Comparison of ENCODE assay signal across 2 cellular contexts in genomic region chr10:95253007-95253406, GRCh38.
TF ChIP-seq lines count a peak whose summit lies in the region.

No MANE protein-coding gene starts in this region.

TF ChIP-seq in A549, 52 proteins besides CTCF, POLR2A, EP300 and RAD21:
- TF ChIP-seq CBX2 (IDR thresholded peaks at IDR 0.05; ENCODE audit: borderline replicate concordance, low read depth) (no peak), NPAS2 (CRISPR knock-in tag; IDR thresholded peaks at IDR 0.05; ENCODE audit: borderline replicate concordance) (no peak), MAFK (IDR thresholded peaks at IDR 0.05; ENCODE audit: partially characterized antibody) (peak; percentile 58)

TF ChIP-seq in endothelial cell of umbilical vein, 7 proteins besides CTCF, POLR2A, EP300 and RAD21:
- peak; percentile 41 for TF ChIP-seq GATA2 (IDR thresholded peaks at IDR 0.05; ENCODE audit: insufficient read depth, insufficient read length, low read depth, low read length)
- no peak for TF ChIP-seq JUN (IDR thresholded peaks at IDR 0.05; ENCODE audit: borderline replicate concordance, insufficient read depth, insufficient read length, low read depth)
